ENCODE assay signal across 1 cellular context in genomic region chrX:65706041-65706828, GRCh38.
TF ChIP-seq lines count a peak whose summit lies in the region.

No MANE protein-coding gene starts in this region.

TF ChIP-seq in GM12878, 131 proteins besides CTCF, POLR2A, EP300 and RAD21 (continued from another document and continues in another):
- TF ChIP-seq ATF2 (IDR thresholded peaks at IDR 0.05; ENCODE audit: low read length) (peak; percentile 50; the same call in 1 of the 2 replicates), DPF2 (IDR thresholded peaks at IDR 0.05) (peak; percentile 47; the same call in 1 of the 2 replicates), HSF1 (IDR thresholded peaks at IDR 0.05; ENCODE audit: low read depth, low read length) (no peak), ZSCAN29 (IDR thresholded peaks at IDR 0.05) (no peak), NR2F1 (conservative IDR thresholded peaks at IDR 0.05) (peak; percentile 51; the same call in 1 of the 2 replicates), CHD2 (IDR thresholded peaks at IDR 0.05; ENCODE audit: borderline replicate concordance, low read depth, low read length) (no peak), RBBP5 (conservative IDR thresholded peaks at IDR 0.05) (no peak), TAF1 (IDR thresholded peaks at IDR 0.05; ENCODE audit: borderline replicate concordance, low read depth, low read length) (no peak), E2F8 (IDR thresholded peaks at IDR 0.05; ENCODE audit: low read depth, partially characterized antibody) (no peak), RCOR1 (conservative IDR thresholded peaks at IDR 0.05; ENCODE audit: low read depth, low read length) (no peak), NRF1 (conservative IDR thresholded peaks at IDR 0.05; ENCODE audit: low read depth, low read length) (no peak), TCF3 (IDR thresholded peaks at IDR 0.05; ENCODE audit: borderline replicate concordance, insufficient read depth, low read depth, low read length) (no peak), HCFC1 (IDR thresholded peaks at IDR 0.05; ENCODE audit: low read length) (no peak), ZBTB40 (IDR thresholded peaks at IDR 0.05; ENCODE audit: borderline replicate concordance) (no peak), JUNB (IDR thresholded peaks at IDR 0.05) (peak; percentile 40; the same call in 1 of the 2 replicates), USF1 (IDR thresholded peaks at IDR 0.05; ENCODE audit: borderline replicate concordance, extremely low read length, insufficient read depth, low read depth, low read length) (no peak), ZBTB11 (CRISPR knock-in tag; IDR thresholded peaks at IDR 0.05) (no peak), SMAD5 (IDR thresholded peaks at IDR 0.05; ENCODE audit: low read depth) (no peak), CREM (IDR thresholded peaks at IDR 0.05; ENCODE audit: low read depth) (peak; percentile 60), HDAC2 (IDR thresholded peaks at IDR 0.05) (no peak), ZNF622 (IDR thresholded peaks at IDR 0.05) (no peak), LARP7 (IDR thresholded peaks at IDR 0.05) (no peak), GATAD2B (conservative IDR thresholded peaks at IDR 0.05; ENCODE audit: low read depth) (0 out of 2 replicates have a peak, but pooled peaks have one; percentile 36), NKRF (conservative IDR thresholded peaks at IDR 0.05) (no peak), JUND (IDR thresholded peaks at IDR 0.05; ENCODE audit: low read depth, low read length) (no peak), ASH2L (IDR thresholded peaks at IDR 0.05; ENCODE audit: borderline replicate concordance, low read depth) (no peak), KAT2A (conservative IDR thresholded peaks at IDR 0.05; ENCODE audit: control insufficient read depth, low read depth, low read length) (no peak), CBX5 (IDR thresholded peaks at IDR 0.05; ENCODE audit: low read depth) (no peak), E2F4 (IDR thresholded peaks at IDR 0.05; ENCODE audit: low read depth, low read length) (no peak), SMARCA5 (IDR thresholded peaks at IDR 0.05) (no peak), ZNF384 (IDR thresholded peaks at IDR 0.05; ENCODE audit: borderline replicate concordance, low read depth, low read length) (no peak), SP1 (IDR thresholded peaks at IDR 0.05; ENCODE audit: low read depth, low read length) (no peak), MTA2 (IDR thresholded peaks at IDR 0.05; ENCODE audit: low read depth) (peak; percentile 39; the same call in 1 of the 2 replicates), RFX5 (IDR thresholded peaks at IDR 0.05; ENCODE audit: low read depth, low read length) (no peak), ELK1 (IDR thresholded peaks at IDR 0.05; ENCODE audit: low read depth, low read length) (no peak), SREBF1 (IDR thresholded peaks at IDR 0.05; ENCODE audit: low read length) (no peak), STAT1 (conservative IDR thresholded peaks at IDR 0.05) (no peak), CHD1 (IDR thresholded peaks at IDR 0.05; ENCODE audit: low read depth, low read length) (no peak), ZBTB4 (CRISPR knock-in tag; IDR thresholded peaks at IDR 0.05) (no peak)
